8 cellular contexts compared by ENCODE assay signal in genomic region chr14:102508410-102508773, GRCh38. TPM values are rescaled to one million over a fixed set of nuclear protein-coding genes. Genes with fewer than 3 reads are reported as not detected.
A peak's percentile ranks its signal among the peaks of the same experiment; 100 is the strongest.
DNase-seq lines count a peak whose midpoint lies in the region; ATAC-seq and TF ChIP-seq lines count a peak whose summit lies in the region.

No MANE protein-coding gene starts in this region.

- H3K9me3 ChIP-seq in mesenchymal stem cell (ENCODE audit: control insufficient read depth, low read length): no peaks in the 10 kb centered on the region

- no peaks in the 10 kb centered on the region for H3K9me3 Mint-ChIP-seq in stimulated activated naive CD8-positive, alpha-beta T cell treated with anti-CD3 and anti-CD28 coated beads, Interleukin-15, Interleukin-2, amounts not matched to agents 100 ng/mL and 50 ng/mL, for 24 hours

- H3K27ac ChIP-seq in mesenchymal stem cell (ENCODE audit: low read length, poor library complexity, severe bottlenecking): no peak overlapping the region

- peak overlapping the region; percentile 63 for H3K4me3 Mint-ChIP-seq in stimulated activated naive CD8-positive, alpha-beta T cell treated with anti-CD3 and anti-CD28 coated beads, Interleukin-15, Interleukin-2, amounts not matched to agents 100 ng/mL and 50 ng/mL, for 24 hours

- H3K27ac Mint-ChIP-seq in stimulated activated naive CD8-positive, alpha-beta T cell treated with anti-CD3 and anti-CD28 coated beads, Interleukin-15, Interleukin-2, amounts not matched to agents 100 ng/mL and 50 ng/mL, for 24 hours: no peak overlapping the region

- no peak for TF ChIP-seq POLR2A in GM18505 (IDR thresholded peaks at IDR 0.05; ENCODE audit: borderline replicate concordance, extremely low read depth, insufficient read depth, insufficient read length)

- no peak overlapping the region for H2BK15ac ChIP-seq in mesenchymal stem cell (ENCODE audit: low read depth, poor library complexity, severe bottlenecking)

- no peak for ATAC-seq in stimulated activated naive CD8-positive, alpha-beta T cell treated with anti-CD3 and anti-CD28 coated beads, Interleukin-15, Interleukin-2, amounts not matched to agents 100 U/mL and 50 U/mL, for 24 hours
- ATAC-seq in HG03460 (IDR thresholded peaks at IDR 0.05; ENCODE audit: unreplicated experiment) (no peak), GM18505 (IDR thresholded peaks at IDR 0.05; ENCODE audit: unreplicated experiment) (no peak), HG02798 (IDR thresholded peaks at IDR 0.05; ENCODE audit: poor library complexity, unreplicated experiment) (no peak)

- H2BK5ac ChIP-seq in mesenchymal stem cell (ENCODE audit: low read depth, low read length, poor library complexity, severe bottlenecking): no peak overlapping the region

- H3K4me2 ChIP-seq in mesenchymal stem cell (ENCODE audit: low read length, poor library complexity, severe bottlenecking): peak overlapping the region; percentile 95

- H3K4me1 ChIP-seq in mesenchymal stem cell (ENCODE audit: control insufficient read depth, insufficient read depth, low read depth, low read length): peaks cover 26% of the 10 kb centered on the region

- 81% methylated on average over 14 of the region's 14 CpGs for WGBS in mesenchymal stem cell

- no peak overlapping the region for H2BK120ac ChIP-seq in mesenchymal stem cell (ENCODE audit: low read depth, low read length)

- in situ Hi-C loops in T47D (cut with HindIII; ENCODE audit: low pct_unique_long_range_greater_than_20kb, low sequenced_read_pairs): no loop called here

- peaks cover 4% of the 10 kb centered on the region for H3K79me1 ChIP-seq in mesenchymal stem cell (replicated peaks; ENCODE audit: low read length, poor library complexity, severe bottlenecking)

- no peak overlapping the region for H4K8ac ChIP-seq in mesenchymal stem cell (ENCODE audit: low read length)

- peaks cover 5% of the 10 kb centered on the region for H3K36me3 Mint-ChIP-seq in stimulated activated naive CD8-positive, alpha-beta T cell treated with anti-CD3 and anti-CD28 coated beads, Interleukin-15, Interleukin-2, amounts not matched to agents 100 ng/mL and 50 ng/mL, for 24 hours (ENCODE audit: low read depth)

- no peak overlapping the region for H2AK5ac ChIP-seq in mesenchymal stem cell (ENCODE audit: low read length, severe bottlenecking)

- H3K4ac ChIP-seq in mesenchymal stem cell (ENCODE audit: low read depth in 1 of 2, low read length in 2 of 2): no peak overlapping the region

- no peak overlapping the region for H2BK12ac ChIP-seq in mesenchymal stem cell (ENCODE audit: low read length in 2 of 2)

- H3K9ac ChIP-seq in mesenchymal stem cell (ENCODE audit: low read length): peak overlapping the region; percentile 94

- peak overlapping the region in 1 of 2 experiments; percentile 59 for H3K18ac ChIP-seq in mesenchymal stem cell (ENCODE audit: low read depth in 1 of 2, low read length in 2 of 2)

- no peak overlapping the region for H3K23ac ChIP-seq in mesenchymal stem cell (ENCODE audit: low read length in 2 of 2)

- DNase-seq in stimulated activated naive CD8-positive, alpha-beta T cell treated with anti-CD3 and anti-CD28 coated beads, Interleukin-15, Interleukin-2, amounts not matched to agents 100 U/mL and 50 U/mL, for 24 hours: no peak
- peak; percentile 27 to 84 for DNase-seq in T47D (ENCODE audit: low read depth in 1 of 2, low spot score in 1 of 2)
- DNase-seq in mesenchymal stem cell: no peak
- DNase-seq in NCI-H2196 (lab: John Stamatoyannopoulos, UW; ENCODE audit: unreplicated experiment): no peak

- no peaks in the 10 kb centered on the region for H3K27me3 Mint-ChIP-seq in stimulated activated naive CD8-positive, alpha-beta T cell treated with anti-CD3 and anti-CD28 coated beads, Interleukin-15, Interleukin-2, amounts not matched to agents 100 ng/mL and 50 ng/mL, for 24 hours

- H4K91ac ChIP-seq in mesenchymal stem cell (ENCODE audit: low read length): no peak overlapping the region

- H3K36me3 ChIP-seq in mesenchymal stem cell (ENCODE audit: control insufficient read depth in 1 of 2, insufficient read depth in 2 of 2, low read depth in 1 of 2, low read length in 2 of 2): peaks cover 0 to 34% of the 10 kb centered on the region in 2 experiments

- no peaks in the 10 kb centered on the region for H3K27me3 ChIP-seq in mesenchymal stem cell (ENCODE audit: control insufficient read depth in 1 of 2, insufficient read depth in 1 of 2, low read length in 2 of 2)

- no peak overlapping the region for H3K14ac ChIP-seq in mesenchymal stem cell (ENCODE audit: low read length in 2 of 2)

- H2AFZ ChIP-seq in mesenchymal stem cell (ENCODE audit: low read depth, low read length): no peak overlapping the region

- peak overlapping the region; percentile 81 to 88 for H3K4me3 ChIP-seq in mesenchymal stem cell (ENCODE audit: insufficient read depth in 1 of 2, low read depth in 1 of 2, low read length in 2 of 2)

- H3K4me1 Mint-ChIP-seq in stimulated activated naive CD8-positive, alpha-beta T cell treated with anti-CD3 and anti-CD28 coated beads, Interleukin-15, Interleukin-2, amounts not matched to agents 100 ng/mL and 50 ng/mL, for 24 hours (ENCODE audit: low read depth): peaks cover 16% of the 10 kb centered on the region

RNA-seq across cellular contexts. Expression of gene ANKRD9, which starts 1.2 kb away (rescaled TPM):
- polyA plus RNA-seq in mesenchymal stem cell (2013, experiment 1 of 2): 10.3 TPM
- polyA plus RNA-seq in mesenchymal stem cell (2013, experiment 2 of 2): 10.2 TPM

Comparison
In these comparisons a context has a peak if more than half of its experiments do, and no peak if none do; other contexts are left out.
1. DNase-seq: peak in T47D (2 of 2); none in stimulated activated naive CD8-positive, alpha-beta T cell treated with anti-CD3 and anti-CD28 coated beads, Interleukin-15, Interleukin-2, amounts not matched to agents 100 U/mL and 50 U/mL, for 24 hours (single experiment), mesenchymal stem cell (single experiment) and NCI-H2196 (single experiment).